In the genomic region with DNA sequence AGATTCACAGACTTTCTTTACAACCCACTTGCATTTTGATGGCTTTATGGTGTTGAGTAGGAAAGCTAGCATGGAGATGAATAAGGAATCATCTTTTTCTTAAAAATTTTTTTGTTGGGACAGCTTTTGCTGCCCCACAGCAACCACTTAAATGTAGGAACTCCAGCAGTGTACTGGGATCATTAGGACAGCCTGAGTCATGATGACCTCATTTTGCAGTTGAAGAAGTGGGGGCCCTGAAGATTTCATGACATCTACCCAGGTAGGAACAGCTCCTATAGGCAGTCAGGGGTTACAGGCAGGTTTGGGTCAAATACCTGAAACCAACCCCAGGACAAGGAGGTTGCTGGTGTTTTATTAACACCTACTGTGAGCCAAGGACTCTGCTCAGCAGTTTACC, we compare ENCODE assay signal across 17 cellular contexts. TPM values are rescaled to one million over a fixed set of nuclear protein-coding genes. Genes with fewer than 3 reads are reported as not detected.
DNase-seq lines count a peak whose midpoint lies in the region; ATAC-seq, FAIRE-seq and TF ChIP-seq lines count a peak whose summit lies in the region.
"Had no signal": no experiment of that assay in that cellular context is flagged by ENCODE, and none has a peak within 500 bp of the region (broad histone marks: within the 10 kb centered on the region; RNA-seq: fewer than 3 reads in every experiment).

No MANE protein-coding gene starts in this region.

- H3K27ac Mint-ChIP-seq in HFFc6 (peak overlapping the region; percentile 72), endodermal cell (peak overlapping the region; percentile 61), neural crest cell (ENCODE audit: unreplicated experiment) (no peak overlapping the region)
- no peak overlapping the region for H3K27ac Mint-ChIP-seq in CD8-positive, alpha-beta T cell

- H3K4me1 ChIP-seq in endodermal cell (ENCODE audit: control insufficient read depth, insufficient read depth, low read length) (no peaks in the 10 kb centered on the region), pancreas (peaks cover 0 to 13% (median 10%) of the 10 kb centered on the region in 3 donors)
- peaks cover 11% of the 10 kb centered on the region for H3K4me1 ChIP-seq in CD8-positive, alpha-beta T cell (ENCODE audit: insufficient read depth, low read length)

- H3K9me3 Mint-ChIP-seq in HFFc6 (no peaks in the 10 kb centered on the region), endodermal cell (no peaks in the 10 kb centered on the region), neural crest cell (no peaks in the 10 kb centered on the region)
- H3K9me3 Mint-ChIP-seq in CD8-positive, alpha-beta T cell: no peaks in the 10 kb centered on the region

- no peak for ATAC-seq in pancreas
- no peak for ATAC-seq in CD8-positive, alpha-beta T cell
- ATAC-seq: gastroesophageal sphincter had no signal

- no peak for FAIRE-seq in pancreas (lab: Jason Lieb, UNC)
- FAIRE-seq: GM18507 had no signal

- no peaks in the 10 kb centered on the region for H3K9me3 ChIP-seq in endodermal cell (ENCODE audit: control insufficient read depth, low read length)
- no peaks in the 10 kb centered on the region for H3K9me3 ChIP-seq in pancreas
- H3K9me3 ChIP-seq in CD8-positive, alpha-beta T cell (ENCODE audit: low read length): no peaks in the 10 kb centered on the region
- H3K9me3 ChIP-seq: colonic mucosa, gastroesophageal sphincter, MG63, ovary had no signal

- TF ChIP-seq CTCF in HFFc6 (IDR thresholded peaks at IDR 0.05) (no peak), endodermal cell (conservative IDR thresholded peaks at IDR 0.05) (no peak), neural crest cell (conservative IDR thresholded peaks at IDR 0.05) (no peak), pancreas (IDR thresholded peaks at IDR 0.05) (no peak)
- no peak for TF ChIP-seq CTCF in CD8-positive, alpha-beta T cell (IDR thresholded peaks at IDR 0.05)

- DNase-seq in CD1c-positive myeloid dendritic cell (ENCODE audit: extremely low spot score) (peak; percentile 13), HFFc6 (peak; percentile 48), endodermal cell (no peak), neural crest cell (ENCODE audit: low read depth, low spot score) (no peak), NCI-H1417 (lab: John Stamatoyannopoulos, UW) (no peak), pancreas (no peak)
- DNase-seq in CD8-positive, alpha-beta T cell: no peak
- DNase-seq: activated effector memory CD4-positive, alpha-beta T cell treated with anti-CD3 and anti-CD28 coated beads, Interleukin-2, amount 50 U/mL, for 16 hours; colonic mucosa; MG63; ovary; SHP77; stimulated activated CD4-positive, alpha-beta T cell treated with anti-CD3 and anti-CD28 coated beads, Interleukin-4, amount 100 ng/mL, for 1 hour; WERI-Rb-1 had no signal

- POLR2A ChIA-PET in CD8-positive, alpha-beta T cell (lab: Charles Lee): no interaction called here

- H3K4me3 ChIP-seq in endodermal cell (ENCODE audit: low read length) (no peak overlapping the region), pancreas (no peak overlapping the region)
- H3K4me3 ChIP-seq in CD8-positive, alpha-beta T cell (ENCODE audit: low read depth, low read length): no peak overlapping the region
- H3K4me3 ChIP-seq: colonic mucosa, gastroesophageal sphincter, MG63, ovary had no signal

- H3K36me3 Mint-ChIP-seq in HFFc6 (ENCODE audit: low read depth) (peaks cover 16% of the 10 kb centered on the region), endodermal cell (ENCODE audit: low read depth) (peaks cover 40% of the 10 kb centered on the region), neural crest cell (ENCODE audit: low read depth) (peaks cover 11% of the 10 kb centered on the region)
- H3K36me3 Mint-ChIP-seq in CD8-positive, alpha-beta T cell: peaks cover 37% of the 10 kb centered on the region

- H3K4me3 Mint-ChIP-seq in HFFc6: peak overlapping the region; percentile 96
- no peak overlapping the region for H3K4me3 Mint-ChIP-seq in endodermal cell
- H3K4me3 Mint-ChIP-seq in neural crest cell: peak overlapping the region; percentile 99
- H3K4me3 Mint-ChIP-seq in CD8-positive, alpha-beta T cell: no peak overlapping the region

- H3K27ac ChIP-seq in endodermal cell (ENCODE audit: low read depth, low read length): no peak overlapping the region
- H3K27ac ChIP-seq in pancreas: no peak overlapping the region
- H3K27ac ChIP-seq in CD8-positive, alpha-beta T cell (ENCODE audit: low read depth, low read length): no peak overlapping the region
- H3K27ac ChIP-seq: colonic mucosa, gastroesophageal sphincter, ovary, WERI-Rb-1 had no signal

- CTCF ChIA-PET in CD8-positive, alpha-beta T cell (lab: Charles Lee): interaction anchor here (1.6 kb wide), 1 partner anchor 256 kb away, joined by 3 read pairs; no protein-coding TSS in a partner anchor

- peaks cover 28% of the 10 kb centered on the region for H3K4me1 Mint-ChIP-seq in HFFc6 (ENCODE audit: low read depth)
- H3K4me1 Mint-ChIP-seq in endodermal cell: peaks cover 7% of the 10 kb centered on the region
- H3K4me1 Mint-ChIP-seq in neural crest cell: peaks cover 15% of the 10 kb centered on the region
- peaks cover 26% of the 10 kb centered on the region for H3K4me1 Mint-ChIP-seq in CD8-positive, alpha-beta T cell (ENCODE audit: low read depth)

- intact Hi-C loops in pancreas (cut with DNase I): no loop called here
- intact Hi-C loops in CD8-positive, alpha-beta T cell (cut with DNase I, micrococcal nuclease): loop anchor here (5.0 kb wide), 4 partner anchors 56 to 469 kb away; a partner anchor contains a TSS

- H3K27me3 Mint-ChIP-seq in HFFc6 (ENCODE audit: insufficient read depth) (peaks cover 4% of the 10 kb centered on the region; the same call in 1 of the 2 replicates), endodermal cell (ENCODE audit: insufficient read depth) (peaks cover 2% of the 10 kb centered on the region), neural crest cell (ENCODE audit: low read depth) (peaks cover 5% of the 10 kb centered on the region)
- no peaks in the 10 kb centered on the region for H3K27me3 Mint-ChIP-seq in CD8-positive, alpha-beta T cell (ENCODE audit: low read depth)

- H3K36me3 ChIP-seq in endodermal cell (ENCODE audit: control insufficient read depth, insufficient read depth, low read length) (peaks cover 35% of the 10 kb centered on the region), pancreas (peaks cover 0 to 20% (median 3%) of the 10 kb centered on the region in 3 donors)
- H3K36me3 ChIP-seq in CD8-positive, alpha-beta T cell (ENCODE audit: insufficient read depth, low read length): peaks cover 23% of the 10 kb centered on the region
- H3K36me3 ChIP-seq: ovary had no signal

- H3K27me3 ChIP-seq in endodermal cell (ENCODE audit: control insufficient read depth, insufficient read depth, low read length, poor library complexity, severe bottlenecking) (no peaks in the 10 kb centered on the region), pancreas (no peaks in the 10 kb centered on the region)
- H3K27me3 ChIP-seq in CD8-positive, alpha-beta T cell (ENCODE audit: insufficient read depth, low read length): no peaks in the 10 kb centered on the region
- H3K27me3 ChIP-seq: colonic mucosa, ovary had no signal

- no peak overlapping the region for H3K9ac ChIP-seq in endodermal cell (ENCODE audit: extremely low read depth, low read length, poor library complexity, severe bottlenecking)

RNA-seq across cellular contexts. Expression of a gene that starts 2.1 kb away (rescaled TPM):
- total RNA-seq in HFFc6 (2021; fragmentation: NEBNext Ultra II Directional; extraction: Animal tissue kit (Norgen Biotek cat#: 25700)): 10 to 100 TPM; 33.5 to 38.0 (median 36.0) TPM
- total RNA-seq in endodermal cell (10 to 100 TPM; 55.1 to 70.5 TPM), neural crest cell (52.0 and 57.0 TPM in 2 replicates), pancreas (10 to 100 TPM in 5 of 6 donors, 1 to 10 TPM in 1; 9.7 to 19.3 (median 14.3) TPM)
- 48.4 TPM for polyA plus RNA-seq in endodermal cell (2013, experiment 1 of 2)
- 40.6 TPM for polyA plus RNA-seq in endodermal cell (2013, experiment 2 of 2)
- polyA plus RNA-seq in pancreas: 10 to 100 TPM; 28.6 to 38.9 TPM
- total RNA-seq in CD8-positive, alpha-beta T cell: 10 to 100 TPM; 30.0 to 30.8 TPM

RNA-seq across cellular contexts. Expression of a gene that starts 33.3 kb away (rescaled TPM):
- total RNA-seq in HFFc6 (2021; fragmentation: NEBNext Ultra II Directional; extraction: Animal tissue kit (Norgen Biotek cat#: 25700)): not detected
- total RNA-seq in endodermal cell: under 1 TPM in 1 of 2 donors, not detected in 1; 0.40 TPM
- polyA plus RNA-seq in endodermal cell (2013, experiment 1 of 2): not detected
- not detected for polyA plus RNA-seq in endodermal cell (2013, experiment 2 of 2)
- total RNA-seq in neural crest cell: not detected in 2 replicates
- total RNA-seq in pancreas: not detected
- not detected for polyA plus RNA-seq in pancreas
- total RNA-seq in CD8-positive, alpha-beta T cell: not detected
- total RNA-seq: colonic mucosa, gastroesophageal sphincter, NCI-H460, ovary had no signal
- polyA plus RNA-seq: ovary had no signal

RNA-seq across cellular contexts. Expression of a gene that starts 50.8 kb away (rescaled TPM):
- 1 to 10 TPM in 1 of 6 experiments, under 1 TPM in 5; 0.51 to 1.3 (median 0.59) TPM for total RNA-seq in HFFc6 (2021; fragmentation: NEBNext Ultra II Directional; extraction: Animal tissue kit (Norgen Biotek cat#: 25700))
- 10 to 100 TPM in 1 of 2 donors, 1 to 10 TPM in 1; 9.7 to 13.6 TPM for total RNA-seq in endodermal cell
- polyA plus RNA-seq in endodermal cell (2013, experiment 1 of 2): 64.2 TPM
- 65.0 TPM for polyA plus RNA-seq in endodermal cell (2013, experiment 2 of 2)
- 35.2 and 36.5 TPM in 2 replicates for total RNA-seq in neural crest cell
- total RNA-seq in pancreas: 10 to 100 TPM; 21.5 to 50.2 (median 29.1) TPM
- 10 to 100 TPM; 26.0 to 30.4 TPM for polyA plus RNA-seq in pancreas
- 1 to 10 TPM; 4.1 to 4.2 TPM for total RNA-seq in CD8-positive, alpha-beta T cell

Comparison
In these comparisons a context has a peak if more than half of its experiments do, and no peak if none do; other contexts are left out.
1. DNase-seq: peak in CD1c-positive myeloid dendritic cell (single experiment) and HFFc6 (single experiment); none in endodermal cell (single experiment), neural crest cell (single experiment), NCI-H1417 (0 of 3), pancreas (0 of 6) and CD8-positive, alpha-beta T cell (0 of 7).
2. H3K27ac Mint-ChIP-seq: peak in HFFc6 (single experiment) and endodermal cell (single experiment); none in neural crest cell (single experiment) and CD8-positive, alpha-beta T cell (single experiment).
3. H3K4me3 Mint-ChIP-seq: peak in HFFc6 (single experiment) and neural crest cell (single experiment); none in endodermal cell (single experiment) and CD8-positive, alpha-beta T cell (single experiment).
4. intact Hi-C loops: an anchor here in CD8-positive, alpha-beta T cell (5.0 kb wide); none called in pancreas.